In the genomic region with DNA sequence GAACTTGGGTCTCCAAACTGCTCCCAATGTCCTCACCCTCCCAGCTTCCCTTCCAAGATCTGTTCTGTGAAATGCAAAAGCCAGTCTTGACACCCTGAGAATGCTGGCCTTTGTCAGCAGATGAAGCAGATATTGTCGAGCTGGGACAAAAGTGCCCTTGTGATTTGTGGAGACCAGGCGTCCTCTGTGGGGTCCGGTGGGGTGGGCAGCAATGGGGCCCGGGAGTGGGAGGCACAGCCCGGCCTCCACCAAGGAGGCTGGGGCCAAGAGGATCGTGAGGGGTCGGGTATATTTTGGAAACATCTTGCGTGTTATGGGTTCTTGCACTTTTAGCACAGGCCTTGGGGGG, we compare ENCODE assay signal across 1 cellular context.
TF ChIP-seq lines count a peak whose summit lies in the region.

No MANE protein-coding gene starts in this region.

TF ChIP-seq in WTC11, 78 proteins besides CTCF, POLR2A, EP300 and RAD21 (continued from another document):
- TF ChIP-seq AR (CRISPR knock-in tag; IDR thresholded peaks at IDR 0.05) (no peak), CREB1 (CRISPR knock-in tag; IDR thresholded peaks at IDR 0.05) (no peak), TEAD1 (CRISPR knock-in tag; IDR thresholded peaks at IDR 0.05) (no peak), ZNF532 (CRISPR knock-in tag; IDR thresholded peaks at IDR 0.05; ENCODE audit: borderline replicate concordance) (no peak), ATF6 (CRISPR knock-in tag; IDR thresholded peaks at IDR 0.05) (no peak), MAX (CRISPR knock-in tag; IDR thresholded peaks at IDR 0.05) (no peak), SOX15 (CRISPR knock-in tag; IDR thresholded peaks at IDR 0.05) (no peak)
- TF ChIP-seq, protein P1, sequence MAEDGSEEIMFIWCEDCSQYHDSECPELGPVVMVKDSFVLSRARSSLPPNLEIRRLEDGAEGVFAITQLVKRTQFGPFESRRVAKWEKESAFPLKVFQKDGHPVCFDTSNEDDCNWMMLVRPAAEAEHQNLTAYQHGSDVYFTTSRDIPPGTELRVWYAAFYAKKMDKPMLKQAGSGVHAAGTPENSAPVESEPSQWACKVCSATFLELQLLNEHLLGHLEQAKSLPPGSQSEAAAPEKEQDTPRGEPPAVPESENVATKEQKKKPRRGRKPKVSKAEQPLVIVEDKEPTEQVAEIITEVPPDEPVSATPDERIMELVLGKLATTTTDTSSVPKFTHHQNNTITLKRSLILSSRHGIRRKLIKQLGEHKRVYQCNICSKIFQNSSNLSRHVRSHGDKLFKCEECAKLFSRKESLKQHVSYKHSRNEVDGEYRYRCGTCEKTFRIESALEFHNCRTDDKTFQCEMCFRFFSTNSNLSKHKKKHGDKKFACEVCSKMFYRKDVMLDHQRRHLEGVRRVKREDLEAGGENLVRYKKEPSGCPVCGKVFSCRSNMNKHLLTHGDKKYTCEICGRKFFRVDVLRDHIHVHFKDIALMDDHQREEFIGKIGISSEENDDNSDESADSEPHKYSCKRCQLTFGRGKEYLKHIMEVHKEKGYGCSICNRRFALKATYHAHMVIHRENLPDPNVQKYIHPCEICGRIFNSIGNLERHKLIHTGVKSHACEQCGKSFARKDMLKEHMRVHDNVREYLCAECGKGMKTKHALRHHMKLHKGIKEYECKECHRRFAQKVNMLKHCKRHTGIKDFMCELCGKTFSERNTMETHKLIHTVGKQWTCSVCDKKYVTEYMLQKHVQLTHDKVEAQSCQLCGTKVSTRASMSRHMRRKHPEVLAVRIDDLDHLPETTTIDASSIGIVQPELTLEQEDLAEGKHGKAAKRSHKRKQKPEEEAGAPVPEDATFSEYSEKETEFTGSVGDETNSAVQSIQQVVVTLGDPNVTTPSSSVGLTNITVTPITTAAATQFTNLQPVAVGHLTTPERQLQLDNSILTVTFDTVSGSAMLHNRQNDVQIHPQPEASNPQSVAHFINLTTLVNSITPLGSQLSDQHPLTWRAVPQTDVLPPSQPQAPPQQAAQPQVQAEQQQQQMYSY (CRISPR knock-in tag; IDR thresholded peaks at IDR 0.05), result no peak
- TF ChIP-seq, protein P2, sequence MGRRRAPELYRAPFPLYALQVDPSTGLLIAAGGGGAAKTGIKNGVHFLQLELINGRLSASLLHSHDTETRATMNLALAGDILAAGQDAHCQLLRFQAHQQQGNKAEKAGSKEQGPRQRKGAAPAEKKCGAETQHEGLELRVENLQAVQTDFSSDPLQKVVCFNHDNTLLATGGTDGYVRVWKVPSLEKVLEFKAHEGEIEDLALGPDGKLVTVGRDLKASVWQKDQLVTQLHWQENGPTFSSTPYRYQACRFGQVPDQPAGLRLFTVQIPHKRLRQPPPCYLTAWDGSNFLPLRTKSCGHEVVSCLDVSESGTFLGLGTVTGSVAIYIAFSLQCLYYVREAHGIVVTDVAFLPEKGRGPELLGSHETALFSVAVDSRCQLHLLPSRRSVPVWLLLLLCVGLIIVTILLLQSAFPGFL (CRISPR knock-in tag; IDR thresholded peaks at IDR 0.05; ENCODE audit: borderline replicate concordance), result no peak
